Comparison of ENCODE assay signal across 28 cellular contexts in genomic region chr16:19438739-19439138, GRCh38. TPM values are rescaled to one million over a fixed set of nuclear protein-coding genes. Genes with fewer than 3 reads are reported as not detected.
"Had no signal": no experiment of that assay in that cellular context is flagged by ENCODE, and none has a peak within 500 bp of the region (broad histone marks: within the 10 kb centered on the region; RNA-seq: fewer than 3 reads in every experiment).

No MANE protein-coding gene starts in this region.

- H3K4me1 Mint-ChIP-seq: stimulated activated naive CD8-positive, alpha-beta T cell treated with anti-CD3 and anti-CD28 coated beads, Interleukin-15, amount 100 ng/mL, for 72 hours had no signal

- H3K4me3 ChIP-seq: stomach, suprapubic skin, testis, thoracic aorta, thyroid gland, tibial artery, tibial nerve, transverse colon, upper lobe of left lung, upper lobe of right lung, uterus, vagina had no signal

- H3K9me3 Mint-ChIP-seq: type B pancreatic cell had no signal

- H3K36me3 ChIP-seq: suprapubic skin, thoracic aorta, thyroid gland, tibial artery, tibial nerve, transverse colon, upper lobe of right lung, uterus, vagina had no signal

- H3K4me1 ChIP-seq: suprapubic skin, testis, thyroid gland, tibial artery, tibial nerve, uterus, vagina had no signal

- H3K4me3 Mint-ChIP-seq: stimulated activated memory B cell treated with anti-CD40 and anti-IgM and Interleukin-4, amounts not matched to agents 10 μg/mL and 1 μg/mL and 100 μg/mL, for 72 hours; stimulated activated naive B cell treated with anti-CD40 and anti-IgM and Interleukin-4, amounts not matched to agents 10 μg/mL and 1 μg/mL and 100 μg/mL, for 72 hours; stimulated activated naive CD8-positive, alpha-beta T cell treated with anti-CD3 and anti-CD28 coated beads, Interleukin-15, amount 100 ng/mL, for 72 hours; stimulated activated naive CD8-positive, alpha-beta T cell treated with anti-CD3 and anti-CD28 coated beads, Interleukin-15, Interleukin-2, amounts not matched to agents 100 ng/mL and 50 ng/mL, for 24 hours; type B pancreatic cell had no signal

- H3K27me3 ChIP-seq: stomach, testis, thyroid gland, tibial artery, tibial nerve, transverse colon, upper lobe of left lung, upper lobe of right lung, uterus, vagina had no signal

- DNase-seq: stimulated activated CD4-positive, alpha-beta T cell treated with anti-CD3 and anti-CD28 coated beads, Interleukin-2, amount 100 ng/mL, for 48 hours; stimulated activated CD4-positive, alpha-beta T cell treated with anti-CD3 and anti-CD28 coated beads, Interleukin-4, amount 100 ng/mL, for 1 hour; stimulated activated CD4-positive, alpha-beta T cell treated with anti-CD3 and anti-CD28 coated beads, Interleukin-4, amount 100 ng/mL, for 24 hours; stimulated activated CD4-positive, alpha-beta T cell treated with anti-CD3 and anti-CD28 coated beads, Interleukin-4, amount 100 ng/mL, for 4 hours; stimulated activated CD8-positive, alpha-beta memory T cell treated with anti-CD3 and anti-CD28 coated beads, Interleukin-4, amount 100 ng/mL, for 48 hours; stimulated activated naive B cell treated with anti-CD40 and anti-IgM and Interleukin-4, amounts not matched to agents 10 μg/mL and 1 μg/mL and 100 μg/mL, for 72 hours; stimulated activated naive CD4-positive, alpha-beta T cell; stimulated activated naive CD4-positive, alpha-beta T cell treated with Interleukin-2 at 50 U/mL for 16 hours; stimulated activated naive CD8-positive, alpha-beta T cell treated with anti-CD3 and anti-CD28 coated beads, Interleukin-15, amount 100 ng/mL, for 72 hours; stimulated activated naive CD8-positive, alpha-beta T cell treated with anti-CD3 and anti-CD28 coated beads, Interleukin-15, Interleukin-2, amounts not matched to agents 100 U/mL and 50 U/mL, for 24 hours; stomach; substantia nigra; testis; thyroid gland; tibial artery; transverse colon; trophoblast cell; upper lobe of left lung; upper lobe of right lung; uterus had no signal

- FAIRE-seq: urothelium cell line had no signal

- H3K27ac Mint-ChIP-seq: stimulated activated memory B cell treated with anti-CD40 and anti-IgM and Interleukin-4, amounts not matched to agents 10 μg/mL and 1 μg/mL and 100 μg/mL, for 72 hours; stimulated activated naive B cell treated with anti-CD40 and anti-IgM and Interleukin-4, amounts not matched to agents 10 μg/mL and 1 μg/mL and 100 μg/mL, for 72 hours; stimulated activated naive CD8-positive, alpha-beta T cell treated with anti-CD3 and anti-CD28 coated beads, Interleukin-15, amount 100 ng/mL, for 72 hours; stimulated activated naive CD8-positive, alpha-beta T cell treated with anti-CD3 and anti-CD28 coated beads, Interleukin-15, Interleukin-2, amounts not matched to agents 100 ng/mL and 50 ng/mL, for 24 hours; type B pancreatic cell had no signal

- H3K36me3 Mint-ChIP-seq: stimulated activated naive B cell treated with anti-CD40 and anti-IgM and Interleukin-4, amounts not matched to agents 10 μg/mL and 1 μg/mL and 100 μg/mL, for 72 hours had no signal

- H3K27ac ChIP-seq: suprapubic skin, testis, thoracic aorta, thyroid gland, tibial artery, tibial nerve, upper lobe of right lung, uterus, vagina had no signal

- H3K9me3 ChIP-seq: stomach, suprapubic skin, testis, thoracic aorta, thyroid gland, tibial artery, tibial nerve, transverse colon, upper lobe of left lung, upper lobe of right lung, uterus, vagina had no signal

- H3K27me3 Mint-ChIP-seq: type B pancreatic cell had no signal

- ATAC-seq: stimulated activated memory B cell treated with anti-CD40 and anti-IgM and Interleukin-4, amounts not matched to agents 10 μg/mL and 1 μg/mL and 100 μg/mL, for 72 hours; stimulated activated naive B cell treated with anti-CD40 and anti-IgM and Interleukin-4, amounts not matched to agents 10 μg/mL and 1 μg/mL and 100 μg/mL, for 72 hours; stimulated activated naive CD8-positive, alpha-beta T cell treated with anti-CD3 and anti-CD28 coated beads, Interleukin-15, amount 100 ng/mL, for 72 hours; stimulated activated naive CD8-positive, alpha-beta T cell treated with anti-CD3 and anti-CD28 coated beads, Interleukin-15, Interleukin-2, amounts not matched to agents 100 U/mL and 50 U/mL, for 24 hours; upper lobe of right lung had no signal

RNA-seq across cellular contexts. Expression of gene TMC5, which starts 21.1 kb away (rescaled TPM):
- total RNA-seq: tibial nerve, vagina had no signal
